In the genomic region with DNA sequence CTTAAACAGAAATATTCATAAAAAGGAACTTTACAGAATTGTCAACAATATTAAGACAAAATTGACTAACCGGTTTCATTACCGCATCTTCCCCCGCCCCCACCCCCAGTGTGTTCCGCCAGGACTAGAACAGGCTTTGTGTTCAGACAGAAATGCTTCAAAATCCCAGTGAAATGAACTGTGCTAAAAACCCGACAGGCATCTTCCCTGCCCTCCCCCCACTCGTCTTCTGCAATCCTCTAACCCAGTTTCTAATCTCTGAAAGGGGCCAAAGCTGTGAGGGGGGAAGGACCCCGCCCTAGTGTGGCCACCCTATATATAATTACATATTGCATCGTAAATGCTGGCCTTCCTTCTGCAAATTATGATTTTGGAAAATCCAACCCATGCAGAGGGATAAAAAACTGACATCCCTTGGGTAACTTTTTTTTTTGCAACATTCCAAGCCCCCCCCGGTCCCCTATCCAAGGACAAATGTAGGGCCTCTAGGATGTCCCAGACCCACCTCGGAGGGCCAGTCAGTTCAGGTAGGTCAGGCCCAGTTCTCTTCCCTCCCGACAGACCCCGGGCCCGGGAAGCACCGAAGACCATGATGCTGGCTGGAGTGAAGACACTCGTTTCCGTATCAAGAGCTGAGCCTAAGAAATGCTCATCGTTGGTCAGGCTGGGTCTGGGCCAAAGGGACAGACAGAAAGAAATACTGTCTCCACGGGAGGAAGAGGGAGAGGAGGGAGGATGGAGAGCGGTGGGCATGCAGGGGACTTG, we compare ENCODE assay signal across 9 cellular contexts. TPM values are rescaled to one million over a fixed set of nuclear protein-coding genes. Genes with fewer than 3 reads are reported as not detected.
DNase-seq lines count a peak whose midpoint lies in the region; ATAC-seq and TF ChIP-seq lines count a peak whose summit lies in the region.
"Had no signal": no experiment of that assay in that cellular context is flagged by ENCODE, and none has a peak within 500 bp of the region (broad histone marks: within the 10 kb centered on the region; RNA-seq: fewer than 3 reads in every experiment).

No MANE protein-coding gene starts in this region.

- intact Hi-C loops in adrenal gland (cut with DNase I): no loop called here

- no peak for TF ChIP-seq CTCF in retinal pigment epithelial cell (conservative IDR thresholded peaks at IDR 0.05; ENCODE audit: low read depth, low read length)
- TF ChIP-seq CTCF in adrenal gland (IDR thresholded peaks at IDR 0.05): no peak

- 55 to 68% (median 59%) methylated on average over 17 to 19 of the region's 19 CpGs for WGBS in adrenal gland, 4 donors

- DNase-seq in NCI-H82 (lab: John Stamatoyannopoulos, UW): peak; percentile 49
- DNase-seq in NCI-H82 treated with DMSO at 0.1 percent for 48 hours (lab: John Stamatoyannopoulos, UW; ENCODE audit: unreplicated experiment): no peak
- peak; percentile 58 for DNase-seq in OCI-M1 (lab: John Stamatoyannopoulos, UW)
- no peak for DNase-seq in epithelial cell of prostate (ENCODE audit: low read depth, low spot score)
- DNase-seq in retinal pigment epithelial cell (ENCODE audit: low read depth): no peak
- DNase-seq in adrenal gland: no peak
- DNase-seq in stimulated activated CD4-positive, alpha-beta T cell treated with anti-CD3 and anti-CD28 coated beads, Interleukin-12 subunit alpha, Interleukin-12 subunit beta, amount 100 ng/mL, for 4 hours: no peak

- peak overlapping the region; percentile 66 for H3K4me3 ChIP-seq in retinal pigment epithelial cell (ENCODE audit: low read length)
- peak overlapping the region in 1 of 4 donors; percentile 86 for H3K4me3 ChIP-seq in adrenal gland

- no peak for ATAC-seq in GM21576 (IDR thresholded peaks at IDR 0.05; ENCODE audit: unreplicated experiment)

- peaks cover 0 to 40% of the 10 kb centered on the region in 2 donors for H3K36me3 ChIP-seq in adrenal gland (replicated peaks in 1 of 2)

- no peak for TF ChIP-seq POLR2A in adrenal gland (IDR thresholded peaks at IDR 0.05)

- peaks cover 28 to 45% of the 10 kb centered on the region in 2 donors for H3K4me1 ChIP-seq in adrenal gland (replicated peaks in 1 of 2)

- H3K27ac ChIP-seq in epithelial cell of prostate: peak overlapping the region; percentile 87
- peak overlapping the region in 1 of 5 donors; percentile 89 for H3K27ac ChIP-seq in adrenal gland

- H3K27me3 ChIP-seq in adrenal gland: no peaks in the 10 kb centered on the region

- H3K9me3 ChIP-seq in adrenal gland (replicated peaks in 1 of 3): no peaks in the 10 kb centered on the region

RNA-seq across cellular contexts. Expression of a gene that starts 1.2 kb away (rescaled TPM):
- total RNA-seq in adrenal gland: 100 to 1,000 TPM in 1 of 8 donors, 10 to 100 TPM in 7; 32.4 to 103 (median 73.1) TPM
- polyA plus RNA-seq in adrenal gland: 100 to 1,000 TPM in 2 of 3 donors, 10 to 100 TPM in 1; 68.6 to 194 (median 178) TPM

RNA-seq across cellular contexts. Expression of a gene that starts 8.5 kb away (rescaled TPM):
- total RNA-seq in adrenal gland: not detected
- polyA plus RNA-seq in adrenal gland: not detected
- total RNA-seq: dermis microvascular lymphatic vessel endothelial cell had no signal

RNA-seq across cellular contexts. Expression of a gene that starts 15.5 kb away (rescaled TPM):
- not detected for total RNA-seq in adrenal gland
- polyA plus RNA-seq in adrenal gland: 1 to 10 TPM in 1 of 3 donors, not detected in 2; 1.1 TPM
- total RNA-seq: dermis microvascular lymphatic vessel endothelial cell had no signal

RNA-seq across cellular contexts. Expression of a gene that starts 36.7 kb away (rescaled TPM):
- total RNA-seq in adrenal gland: 10 to 100 TPM in 5 of 8 donors, 1 to 10 TPM in 3; 6.7 to 23.7 (median 13.2) TPM
- polyA plus RNA-seq in adrenal gland: 10 to 100 TPM in 1 of 3 donors, 1 to 10 TPM in 2; 3.9 to 18.5 (median 4.6) TPM

RNA-seq across cellular contexts. Expression of a gene that starts 43.4 kb away (rescaled TPM):
- 100 to 1,000 TPM in 1 of 8 donors, 10 to 100 TPM in 7; 43.2 to 118 (median 86.2) TPM for total RNA-seq in adrenal gland
- 100 to 1,000 TPM in 1 of 3 donors, 10 to 100 TPM in 2; 39.3 to 109 (median 50.6) TPM for polyA plus RNA-seq in adrenal gland

Comparison
In these comparisons a context has a peak if more than half of its experiments do, and no peak if none do; other contexts are left out.
1. DNase-seq: peak in NCI-H82 (single experiment) and OCI-M1 (single experiment); none in NCI-H82 treated with DMSO at 0.1 percent for 48 hours (single experiment), epithelial cell of prostate (single experiment), retinal pigment epithelial cell (single experiment), adrenal gland (0 of 7) and stimulated activated CD4-positive, alpha-beta T cell treated with anti-CD3 and anti-CD28 coated beads, Interleukin-12 subunit alpha, Interleukin-12 subunit beta, amount 100 ng/mL, for 4 hours (single experiment).